In genomic region chr3:29668728-29669127, GRCh38 we compare ENCODE assay signal across 19 cellular contexts.
A peak's percentile ranks its signal among the peaks of the same experiment; 100 is the strongest.
DNase-seq lines count a peak whose midpoint lies in the region; ATAC-seq and TF ChIP-seq lines count a peak whose summit lies in the region.
"Had no signal": no experiment of that assay in that cellular context is flagged by ENCODE, and none has a peak within 500 bp of the region (broad histone marks: within the 10 kb centered on the region; RNA-seq: fewer than 3 reads in every experiment).

No MANE protein-coding gene starts in this region.

- H3K14ac ChIP-seq in H9 (ENCODE audit: insufficient read depth, low read length): no peak overlapping the region

- no peak overlapping the region for H2BK12ac ChIP-seq in H9 (ENCODE audit: insufficient read length, low read depth, low read length)

- no peak overlapping the region for H2BK120ac ChIP-seq in H9 (ENCODE audit: low read depth, low read length, poor library complexity, severe bottlenecking)

- H4K91ac ChIP-seq in H9 (ENCODE audit: insufficient read length, low read depth, low read length): no peak overlapping the region

- no peak overlapping the region for H3K27ac ChIP-seq in H9 (ENCODE audit: insufficient read length, low read depth, low read length)
- H3K27ac ChIP-seq: epithelial cell of prostate, HL-60, left ventricle myocardium inferior, RWPE1 had no signal

- H2BK15ac ChIP-seq in H9 (ENCODE audit: low read depth, low read length): no peak overlapping the region

- no peak overlapping the region for H4K5ac ChIP-seq in H9 (ENCODE audit: insufficient read length, low read depth, low read length)

- no peak overlapping the region for H3K56ac ChIP-seq in H9 (ENCODE audit: insufficient read length, low read depth, low read length)

- no peak overlapping the region for H2AK5ac ChIP-seq in H9 (ENCODE audit: insufficient read length, low read length)

- H2AFZ ChIP-seq in H9 (ENCODE audit: low read length): no peak overlapping the region

- H4K8ac ChIP-seq in H9 (replicated peaks; ENCODE audit: insufficient read length, low read depth, low read length): no peak overlapping the region

- no peaks in the 10 kb centered on the region for H3K9me3 ChIP-seq in H9 (ENCODE audit: control insufficient read depth, low read depth, low read length)
- H3K9me3 ChIP-seq: body of pancreas, left ventricle myocardium inferior had no signal

- no peaks in the 10 kb centered on the region for H3K27me3 ChIP-seq in H9 (ENCODE audit: insufficient read depth, low read length)
- H3K27me3 ChIP-seq: body of pancreas had no signal

- no TSS peak for BruUV-seq in Calu3 (replicated peaks; lab: Mats Ljungman, UMichigan)

- H3K4me2 ChIP-seq in H9 (ENCODE audit: insufficient read depth, insufficient read length, low read length): no peak overlapping the region

- H3K27ac Mint-ChIP-seq in Calu3 (ENCODE audit: unreplicated experiment) (peak overlapping the region; percentile 44), H9 (no peak overlapping the region)
- H3K27ac Mint-ChIP-seq: activated naive CD8-positive, alpha-beta T cell treated with anti-CD3 and anti-CD28 coated beads, Interleukin-2, amount 10 ng/mL, durations not matched to agents 7 days and 5 days had no signal

- DNase-seq in Calu3 (no peak), H9 (no peak), astrocyte of the spinal cord (ENCODE audit: low read depth, low spot score) (no peak), left lobe of liver (ENCODE audit: low spot score) (no peak), AML-193 (lab: John Stamatoyannopoulos, UW) (no peak), EL (no peak), SIG-M5 (lab: John Stamatoyannopoulos, UW) (no peak)
- DNase-seq: activated CD4-positive, alpha-beta T cell treated with anti-CD3 and anti-CD28 coated beads for 1 hour; activated naive CD8-positive, alpha-beta T cell treated with anti-CD3 and anti-CD28 coated beads, Interleukin-2, amount 10 ng/mL, durations not matched to agents 7 days and 5 days; body of pancreas; cortex of kidney; left ventricle myocardium inferior; NCI-H187 treated with DMSO at 0.1 percent for 48 hours; occipital lobe; right cardiac atrium had no signal

- no peak overlapping the region for H3K9ac ChIP-seq in H9 (ENCODE audit: extremely low read depth, insufficient read length, low read length)

- H2BK5ac ChIP-seq in H9 (ENCODE audit: insufficient read length, low read length): no peak overlapping the region

- CTCF ChIA-PET in Calu3 (lab: Charles Lee): no interaction called here

- TF ChIP-seq CTCF in Calu3 (IDR thresholded peaks at IDR 0.05; ENCODE audit: unreplicated experiment) (no peak), H9 (conservative IDR thresholded peaks at IDR 0.05) (peak; percentile 57), astrocyte of the spinal cord (IDR thresholded peaks at IDR 0.05; ENCODE audit: low read depth, low read length) (peak; percentile 5)

- no peak overlapping the region for H3T11ph ChIP-seq in H9 (ENCODE audit: low read length)

- H3K4me3 Mint-ChIP-seq in Calu3 (ENCODE audit: low read depth, unreplicated experiment) (no peak overlapping the region), H9 (no peak overlapping the region)
- H3K4me3 Mint-ChIP-seq: activated naive CD8-positive, alpha-beta T cell treated with anti-CD3 and anti-CD28 coated beads, Interleukin-2, amount 10 ng/mL, durations not matched to agents 7 days and 5 days had no signal

- no peaks in the 10 kb centered on the region for H3K23me2 ChIP-seq in H9 (ENCODE audit: insufficient read length, low read depth, low read length, poor library complexity, severe bottlenecking)

- H3K27me3 Mint-ChIP-seq in Calu3 (ENCODE audit: unreplicated experiment): no peaks in the 10 kb centered on the region
- H3K27me3 Mint-ChIP-seq in H9 (ENCODE audit: low read depth): no peaks in the 10 kb centered on the region; the same call in 1 of the 2 replicates

- peak; percentile 67 for ATAC-seq in left lobe of liver
- ATAC-seq in HG03135 (IDR thresholded peaks at IDR 0.05; ENCODE audit: unreplicated experiment): no peak
- ATAC-seq: body of pancreas, right cardiac atrium had no signal

- H3K79me1 ChIP-seq in H9 (ENCODE audit: insufficient read depth, low read depth, low read length, poor library complexity, severe bottlenecking): no peaks in the 10 kb centered on the region

- H3K4me1 Mint-ChIP-seq in Calu3 (ENCODE audit: low read depth, unreplicated experiment) (peaks cover 23% of the 10 kb centered on the region), H9 (no peaks in the 10 kb centered on the region)
- H3K4me1 Mint-ChIP-seq: activated naive CD8-positive, alpha-beta T cell treated with anti-CD3 and anti-CD28 coated beads, Interleukin-2, amount 10 ng/mL, durations not matched to agents 7 days and 5 days had no signal

- in situ Hi-C loops in astrocyte of the spinal cord (cut with HindIII; ENCODE audit: low sequenced_read_pairs): no loop called here

- no peak overlapping the region for H3K23ac ChIP-seq in H9 (ENCODE audit: insufficient read length, low read depth, low read length)

- no peak overlapping the region for H3K18ac ChIP-seq in H9 (ENCODE audit: insufficient read length, low read depth, low read length)

- peaks cover 6% of the 10 kb centered on the region for H3K9me3 Mint-ChIP-seq in Calu3 (ENCODE audit: low read depth, unreplicated experiment)
- H3K9me3 Mint-ChIP-seq in H9: peaks cover 0 to 7% of the 10 kb centered on the region in 2 experiments; a peak in 3 of 5 replicates
- H3K9me3 Mint-ChIP-seq: activated naive CD8-positive, alpha-beta T cell treated with anti-CD3 and anti-CD28 coated beads, Interleukin-2, amount 10 ng/mL, durations not matched to agents 7 days and 5 days had no signal

- H3K36me3 Mint-ChIP-seq in Calu3 (ENCODE audit: insufficient read depth, unreplicated experiment): no peaks in the 10 kb centered on the region
- peaks cover 0 to 6% (median 0%) of the 10 kb centered on the region in 3 experiments; a peak in 2 of 7 replicates for H3K36me3 Mint-ChIP-seq in H9 (ENCODE audit: insufficient read depth in 1 of 3, low read depth in 3 of 3)
- H3K36me3 Mint-ChIP-seq: activated naive CD8-positive, alpha-beta T cell treated with anti-CD3 and anti-CD28 coated beads, Interleukin-2, amount 10 ng/mL, durations not matched to agents 7 days and 5 days had no signal

- no peaks in the 10 kb centered on the region for H3K4me1 ChIP-seq in H9 (ENCODE audit: insufficient read depth, low read length)
- H3K4me1 ChIP-seq: body of pancreas, left ventricle myocardium inferior had no signal

- intact Hi-C loops in Calu3 (cut with micrococcal nuclease; ENCODE audit: unreplicated experiment): no loop called here

- no CpG with 5 or more reads among the region's 2 CpGs for WGBS in H9 (ENCODE audit: extremely low coverage, insufficient read length, low lambda C conversion rate)

- H3K4me3 ChIP-seq in astrocyte of the spinal cord (ENCODE audit: low read depth, low read length): no peak overlapping the region
- H3K4me3 ChIP-seq: body of pancreas, left ventricle myocardium inferior had no signal

- no peaks in the 10 kb centered on the region for H4K20me1 ChIP-seq in H9 (ENCODE audit: control insufficient read depth, insufficient read depth, insufficient read length)

- H3K4ac ChIP-seq in H9 (ENCODE audit: low read depth, low read length): no peak overlapping the region

- H3K79me2 ChIP-seq in H9 (ENCODE audit: insufficient read depth, low read length): no peaks in the 10 kb centered on the region

- no peak overlapping the region for H2BK20ac ChIP-seq in H9 (ENCODE audit: low read depth, low read length, poor library complexity, severe bottlenecking)
